1 cellular context compared by ENCODE assay signal in the genomic region with DNA sequence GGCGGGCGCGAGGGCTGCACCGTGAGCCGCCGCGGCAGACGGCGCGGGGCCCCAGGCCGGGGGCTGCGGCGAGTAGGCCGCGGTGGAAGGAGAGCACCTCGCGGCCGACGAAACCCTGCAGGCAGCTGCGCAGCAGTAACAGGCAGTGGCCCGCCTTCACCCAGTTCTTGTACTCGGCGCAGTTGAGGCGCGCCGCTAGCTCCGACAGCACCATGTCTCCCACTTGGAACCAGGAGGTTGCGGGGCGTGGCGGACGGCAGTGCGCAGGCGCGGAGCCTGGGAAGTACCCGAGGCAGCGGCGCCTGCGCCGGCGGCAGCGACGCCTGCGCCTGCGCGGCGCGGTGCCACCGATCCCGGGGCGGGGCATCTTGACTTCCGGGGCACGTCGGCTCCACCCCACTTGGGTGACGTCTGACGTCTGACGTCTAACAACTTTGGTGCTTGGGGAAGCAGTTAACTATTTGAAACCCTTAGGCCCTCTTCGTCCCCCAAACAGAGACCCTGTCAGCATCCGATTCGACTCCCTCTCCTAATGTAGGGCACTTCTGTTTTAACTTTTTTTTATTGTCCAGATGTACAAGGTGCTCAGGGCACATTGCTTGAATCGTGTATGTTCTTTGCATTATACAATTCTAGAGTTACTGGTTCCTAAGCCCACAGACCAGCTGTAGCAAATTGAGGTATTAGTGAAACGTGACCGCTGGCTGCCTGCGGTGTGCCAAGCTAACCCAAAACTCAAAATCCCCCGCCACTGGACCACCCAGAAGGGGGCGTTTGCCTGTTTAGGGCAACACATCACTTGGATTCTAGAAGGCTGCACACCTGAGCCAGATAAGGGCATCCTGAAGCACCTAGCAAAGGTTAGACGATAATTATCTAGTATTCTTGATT.
TF ChIP-seq lines count a peak whose summit lies in the region.

A gene with protein sequence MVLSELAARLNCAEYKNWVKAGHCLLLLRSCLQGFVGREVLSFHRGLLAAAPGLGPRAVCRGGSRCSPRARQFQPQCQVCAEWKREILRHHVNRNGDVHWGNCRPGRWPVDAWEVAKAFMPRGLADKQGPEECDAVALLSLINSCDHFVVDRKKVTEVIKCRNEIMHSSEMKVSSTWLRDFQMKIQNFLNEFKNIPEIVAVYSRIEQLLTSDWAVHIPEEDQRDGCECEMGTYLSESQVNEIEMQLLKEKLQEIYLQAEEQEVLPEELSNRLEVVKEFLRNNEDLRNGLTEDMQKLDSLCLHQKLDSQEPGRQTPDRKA (minus strand): TSS at position 255 of the 891 bp plus-strand sequence. CDS start 41 bp downstream, at position 214.

TF ChIP-seq in K562, 482 proteins besides CTCF, POLR2A, EP300 and RAD21 (continued from another document and continues in another):
- TF ChIP-seq, protein P1, sequence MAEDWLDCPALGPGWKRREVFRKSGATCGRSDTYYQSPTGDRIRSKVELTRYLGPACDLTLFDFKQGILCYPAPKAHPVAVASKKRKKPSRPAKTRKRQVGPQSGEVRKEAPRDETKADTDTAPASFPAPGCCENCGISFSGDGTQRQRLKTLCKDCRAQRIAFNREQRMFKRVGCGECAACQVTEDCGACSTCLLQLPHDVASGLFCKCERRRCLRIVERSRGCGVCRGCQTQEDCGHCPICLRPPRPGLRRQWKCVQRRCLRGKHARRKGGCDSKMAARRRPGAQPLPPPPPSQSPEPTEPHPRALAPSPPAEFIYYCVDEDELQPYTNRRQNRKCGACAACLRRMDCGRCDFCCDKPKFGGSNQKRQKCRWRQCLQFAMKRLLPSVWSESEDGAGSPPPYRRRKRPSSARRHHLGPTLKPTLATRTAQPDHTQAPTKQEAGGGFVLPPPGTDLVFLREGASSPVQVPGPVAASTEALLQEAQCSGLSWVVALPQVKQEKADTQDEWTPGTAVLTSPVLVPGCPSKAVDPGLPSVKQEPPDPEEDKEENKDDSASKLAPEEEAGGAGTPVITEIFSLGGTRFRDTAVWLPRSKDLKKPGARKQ (CRISPR knock-in tag; IDR thresholded peaks at IDR 0.05) = no peak
- TF ChIP-seq ZC3H8 (IDR thresholded peaks at IDR 0.05) (no peak), CBFA2T2 (conservative IDR thresholded peaks at IDR 0.05) (no peak), U2AF2 (optimal IDR thresholded peaks at IDR 0.05; ENCODE audit: low read depth, low read length) (no peak), CHD4 (IDR thresholded peaks at IDR 0.05; ENCODE audit: insufficient read depth, insufficient replicate concordance, low read depth, low read length, poor library complexity, severe bottlenecking) (no peak), MCM7 (IDR thresholded peaks at IDR 0.05) (no peak), ZNF23 (CRISPR knock-in tag; IDR thresholded peaks at IDR 0.05) (no peak), KDM5B (IDR thresholded peaks at IDR 0.05; ENCODE audit: insufficient replicate concordance, low read depth, low read length) (peak; percentile 46), ZNF707 (CRISPR knock-in tag; conservative IDR thresholded peaks at IDR 0.05) (no peak), NCOR1 (IDR thresholded peaks at IDR 0.05) (no peak), MAFG (tag; conservative IDR thresholded peaks at IDR 0.05) (no peak), ZFP1 (CRISPR knock-in tag; IDR thresholded peaks at IDR 0.05) (no peak), PTTG1 (tag; IDR thresholded peaks at IDR 0.05; ENCODE audit: low read depth) (no peak), STAT5B (CRISPR knock-in tag; IDR thresholded peaks at IDR 0.05) (no peak), ZBED1 (IDR thresholded peaks at IDR 0.05) (no peak), SMARCB1 (IDR thresholded peaks at IDR 0.05; ENCODE audit: insufficient read length, low read depth) (no peak), DPF2 (IDR thresholded peaks at IDR 0.05) (no peak), TCF3 (CRISPR knock-in tag; IDR thresholded peaks at IDR 0.05) (no peak), ZEB2 (IDR thresholded peaks at IDR 0.05) (no peak), RBM25 (IDR thresholded peaks at IDR 0.05; ENCODE audit: low read depth, low read length, severe bottlenecking) (no peak), ZBTB17 (CRISPR knock-in tag; IDR thresholded peaks at IDR 0.05) (no peak), SNIP1 (IDR thresholded peaks at IDR 0.05; ENCODE audit: low read depth) (no peak), HDAC2 (IDR thresholded peaks at IDR 0.05) (no peak), ZFX (CRISPR knock-in tag; IDR thresholded peaks at IDR 0.05) (peak; percentile 76), PCBP1 (IDR thresholded peaks at IDR 0.05; ENCODE audit: low read depth, low read length, poor library complexity, severe bottlenecking) (no peak), HDAC1 (IDR thresholded peaks at IDR 0.05) (no peak), TFAM (CRISPR knock-in tag; conservative IDR thresholded peaks at IDR 0.05) (no peak), CBFA2T3 (IDR thresholded peaks at IDR 0.05) (no peak), HDAC6 (IDR thresholded peaks at IDR 0.05; ENCODE audit: low read depth, low read length) (no peak), ZFPM2 (CRISPR knock-in tag; IDR thresholded peaks at IDR 0.05) (no peak), SREBF1 (IDR thresholded peaks at IDR 0.05; ENCODE audit: borderline replicate concordance, low read depth, low read length) (peak; percentile 73; the same call in 1 of the 2 replicates), NEUROD1 (IDR thresholded peaks at IDR 0.05; ENCODE audit: borderline replicate concordance, low read depth, low read length, partially characterized antibody) (no peak), OTX1 (CRISPR knock-in tag; IDR thresholded peaks at IDR 0.05) (no peak), SP2 (IDR thresholded peaks at IDR 0.05; ENCODE audit: extremely low read depth, low read depth, low read length, poor library complexity, severe bottlenecking) (no peak), SMAD3 (CRISPR knock-in tag; conservative IDR thresholded peaks at IDR 0.05) (no peak), NRF1 (conservative IDR thresholded peaks at IDR 0.05 in 1 of 2, IDR thresholded peaks at IDR 0.05 in 1 of 2) (peak; percentile 99), RUNX1 (IDR thresholded peaks at IDR 0.05; ENCODE audit: low read depth) (no peak), HIVEP1 (CRISPR knock-in tag; IDR thresholded peaks at IDR 0.05) (no peak)
- TF ChIP-seq, protein P2, sequence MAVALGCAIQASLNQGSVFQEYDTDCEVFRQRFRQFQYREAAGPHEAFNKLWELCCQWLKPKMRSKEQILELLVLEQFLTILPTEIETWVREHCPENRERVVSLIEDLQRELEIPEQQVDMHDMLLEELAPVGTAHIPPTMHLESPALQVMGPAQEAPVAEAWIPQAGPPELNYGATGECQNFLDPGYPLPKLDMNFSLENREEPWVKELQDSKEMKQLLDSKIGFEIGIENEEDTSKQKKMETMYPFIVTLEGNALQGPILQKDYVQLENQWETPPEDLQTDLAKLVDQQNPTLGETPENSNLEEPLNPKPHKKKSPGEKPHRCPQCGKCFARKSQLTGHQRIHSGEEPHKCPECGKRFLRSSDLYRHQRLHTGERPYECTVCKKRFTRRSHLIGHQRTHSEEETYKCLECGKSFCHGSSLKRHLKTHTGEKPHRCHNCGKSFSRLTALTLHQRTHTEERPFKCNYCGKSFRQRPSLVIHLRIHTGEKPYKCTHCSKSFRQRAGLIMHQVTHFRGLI (CRISPR knock-in tag; IDR thresholded peaks at IDR 0.05) = no peak
- TF ChIP-seq, protein P3, sequence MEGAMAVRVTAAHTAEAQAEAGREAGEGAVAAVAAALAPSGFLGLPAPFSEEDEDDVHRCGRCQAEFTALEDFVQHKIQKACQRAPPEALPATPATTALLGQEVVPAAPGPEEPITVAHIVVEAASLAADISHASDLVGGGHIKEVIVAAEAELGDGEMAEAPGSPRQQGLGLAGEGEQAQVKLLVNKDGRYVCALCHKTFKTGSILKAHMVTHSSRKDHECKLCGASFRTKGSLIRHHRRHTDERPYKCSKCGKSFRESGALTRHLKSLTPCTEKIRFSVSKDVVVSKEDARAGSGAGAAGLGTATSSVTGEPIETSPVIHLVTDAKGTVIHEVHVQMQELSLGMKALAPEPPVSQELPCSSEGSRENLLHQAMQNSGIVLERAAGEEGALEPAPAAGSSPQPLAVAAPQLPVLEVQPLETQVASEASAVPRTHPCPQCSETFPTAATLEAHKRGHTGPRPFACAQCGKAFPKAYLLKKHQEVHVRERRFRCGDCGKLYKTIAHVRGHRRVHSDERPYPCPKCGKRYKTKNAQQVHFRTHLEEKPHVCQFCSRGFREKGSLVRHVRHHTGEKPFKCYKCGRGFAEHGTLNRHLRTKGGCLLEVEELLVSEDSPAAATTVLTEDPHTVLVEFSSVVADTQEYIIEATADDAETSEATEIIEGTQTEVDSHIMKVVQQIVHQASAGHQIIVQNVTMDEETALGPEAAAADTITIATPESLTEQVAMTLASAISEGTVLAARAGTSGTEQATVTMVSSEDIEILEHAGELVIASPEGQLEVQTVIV (CRISPR knock-in tag; IDR thresholded peaks at IDR 0.05; ENCODE audit: borderline replicate concordance) = no peak
- TF ChIP-seq, protein P4, sequence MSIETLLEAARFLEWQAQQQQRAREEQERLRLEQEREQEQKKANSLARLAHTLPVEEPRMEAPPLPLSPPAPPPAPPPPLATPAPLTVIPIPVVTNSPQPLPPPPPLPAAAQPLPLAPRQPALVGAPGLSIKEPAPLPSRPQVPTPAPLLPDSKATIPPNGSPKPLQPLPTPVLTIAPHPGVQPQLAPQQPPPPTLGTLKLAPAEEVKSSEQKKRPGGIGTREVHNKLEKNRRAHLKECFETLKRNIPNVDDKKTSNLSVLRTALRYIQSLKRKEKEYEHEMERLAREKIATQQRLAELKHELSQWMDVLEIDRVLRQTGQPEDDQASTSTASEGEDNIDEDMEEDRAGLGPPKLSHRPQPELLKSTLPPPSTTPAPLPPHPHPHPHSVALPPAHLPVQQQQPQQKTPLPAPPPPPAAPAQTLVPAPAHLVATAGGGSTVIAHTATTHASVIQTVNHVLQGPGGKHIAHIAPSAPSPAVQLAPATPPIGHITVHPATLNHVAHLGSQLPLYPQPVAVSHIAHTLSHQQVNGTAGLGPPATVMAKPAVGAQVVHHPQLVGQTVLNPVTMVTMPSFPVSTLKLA (conservative IDR thresholded peaks at IDR 0.05) = no peak
- TF ChIP-seq, protein P5, sequence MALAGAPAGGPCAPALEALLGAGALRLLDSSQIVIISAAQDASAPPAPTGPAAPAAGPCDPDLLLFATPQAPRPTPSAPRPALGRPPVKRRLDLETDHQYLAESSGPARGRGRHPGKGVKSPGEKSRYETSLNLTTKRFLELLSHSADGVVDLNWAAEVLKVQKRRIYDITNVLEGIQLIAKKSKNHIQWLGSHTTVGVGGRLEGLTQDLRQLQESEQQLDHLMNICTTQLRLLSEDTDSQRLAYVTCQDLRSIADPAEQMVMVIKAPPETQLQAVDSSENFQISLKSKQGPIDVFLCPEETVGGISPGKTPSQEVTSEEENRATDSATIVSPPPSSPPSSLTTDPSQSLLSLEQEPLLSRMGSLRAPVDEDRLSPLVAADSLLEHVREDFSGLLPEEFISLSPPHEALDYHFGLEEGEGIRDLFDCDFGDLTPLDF (CRISPR knock-in tag; IDR thresholded peaks at IDR 0.05) = no peak
- TF ChIP-seq, protein P6, sequence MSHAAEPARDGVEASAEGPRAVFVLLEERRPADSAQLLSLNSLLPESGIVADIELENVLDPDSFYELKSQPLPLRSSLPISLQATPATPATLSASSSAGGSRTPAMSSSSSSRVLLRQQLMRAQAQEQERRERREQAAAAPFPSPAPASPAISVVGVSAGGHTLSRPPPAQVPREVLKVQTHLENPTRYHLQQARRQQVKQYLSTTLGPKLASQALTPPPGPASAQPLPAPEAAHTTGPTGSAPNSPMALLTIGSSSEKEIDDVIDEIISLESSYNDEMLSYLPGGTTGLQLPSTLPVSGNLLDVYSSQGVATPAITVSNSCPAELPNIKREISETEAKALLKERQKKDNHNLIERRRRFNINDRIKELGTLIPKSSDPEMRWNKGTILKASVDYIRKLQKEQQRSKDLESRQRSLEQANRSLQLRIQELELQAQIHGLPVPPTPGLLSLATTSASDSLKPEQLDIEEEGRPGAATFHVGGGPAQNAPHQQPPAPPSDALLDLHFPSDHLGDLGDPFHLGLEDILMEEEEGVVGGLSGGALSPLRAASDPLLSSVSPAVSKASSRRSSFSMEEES (CRISPR knock-in tag; IDR thresholded peaks at IDR 0.05) = no peak
- TF ChIP-seq, protein P7, sequence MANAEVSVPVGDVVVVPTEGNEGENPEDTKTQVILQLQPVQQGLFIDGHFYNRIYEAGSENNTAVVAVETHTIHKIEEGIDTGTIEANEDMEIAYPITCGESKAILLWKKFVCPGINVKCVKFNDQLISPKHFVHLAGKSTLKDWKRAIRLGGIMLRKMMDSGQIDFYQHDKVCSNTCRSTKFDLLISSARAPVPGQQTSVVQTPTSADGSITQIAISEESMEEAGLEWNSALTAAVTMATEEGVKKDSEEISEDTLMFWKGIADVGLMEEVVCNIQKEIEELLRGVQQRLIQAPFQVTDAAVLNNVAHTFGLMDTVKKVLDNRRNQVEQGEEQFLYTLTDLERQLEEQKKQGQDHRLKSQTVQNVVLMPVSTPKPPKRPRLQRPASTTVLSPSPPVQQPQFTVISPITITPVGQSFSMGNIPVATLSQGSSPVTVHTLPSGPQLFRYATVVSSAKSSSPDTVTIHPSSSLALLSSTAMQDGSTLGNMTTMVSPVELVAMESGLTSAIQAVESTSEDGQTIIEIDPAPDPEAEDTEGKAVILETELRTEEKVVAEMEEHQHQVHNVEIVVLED (CRISPR knock-in tag; IDR thresholded peaks at IDR 0.05) = peak; percentile 78
- TF ChIP-seq, protein P8, sequence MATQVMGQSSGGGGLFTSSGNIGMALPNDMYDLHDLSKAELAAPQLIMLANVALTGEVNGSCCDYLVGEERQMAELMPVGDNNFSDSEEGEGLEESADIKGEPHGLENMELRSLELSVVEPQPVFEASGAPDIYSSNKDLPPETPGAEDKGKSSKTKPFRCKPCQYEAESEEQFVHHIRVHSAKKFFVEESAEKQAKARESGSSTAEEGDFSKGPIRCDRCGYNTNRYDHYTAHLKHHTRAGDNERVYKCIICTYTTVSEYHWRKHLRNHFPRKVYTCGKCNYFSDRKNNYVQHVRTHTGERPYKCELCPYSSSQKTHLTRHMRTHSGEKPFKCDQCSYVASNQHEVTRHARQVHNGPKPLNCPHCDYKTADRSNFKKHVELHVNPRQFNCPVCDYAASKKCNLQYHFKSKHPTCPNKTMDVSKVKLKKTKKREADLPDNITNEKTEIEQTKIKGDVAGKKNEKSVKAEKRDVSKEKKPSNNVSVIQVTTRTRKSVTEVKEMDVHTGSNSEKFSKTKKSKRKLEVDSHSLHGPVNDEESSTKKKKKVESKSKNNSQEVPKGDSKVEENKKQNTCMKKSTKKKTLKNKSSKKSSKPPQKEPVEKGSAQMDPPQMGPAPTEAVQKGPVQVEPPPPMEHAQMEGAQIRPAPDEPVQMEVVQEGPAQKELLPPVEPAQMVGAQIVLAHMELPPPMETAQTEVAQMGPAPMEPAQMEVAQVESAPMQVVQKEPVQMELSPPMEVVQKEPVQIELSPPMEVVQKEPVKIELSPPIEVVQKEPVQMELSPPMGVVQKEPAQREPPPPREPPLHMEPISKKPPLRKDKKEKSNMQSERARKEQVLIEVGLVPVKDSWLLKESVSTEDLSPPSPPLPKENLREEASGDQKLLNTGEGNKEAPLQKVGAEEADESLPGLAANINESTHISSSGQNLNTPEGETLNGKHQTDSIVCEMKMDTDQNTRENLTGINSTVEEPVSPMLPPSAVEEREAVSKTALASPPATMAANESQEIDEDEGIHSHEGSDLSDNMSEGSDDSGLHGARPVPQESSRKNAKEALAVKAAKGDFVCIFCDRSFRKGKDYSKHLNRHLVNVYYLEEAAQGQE (CRISPR knock-in tag; IDR thresholded peaks at IDR 0.05; ENCODE audit: low read depth) = no peak
